In genomic region chr18:23257686-23258565, GRCh38 we compare ENCODE assay signal across 10 cellular contexts.
DNase-seq lines count a peak whose midpoint lies in the region; ATAC-seq, FAIRE-seq and TF ChIP-seq lines count a peak whose summit lies in the region.
"Had no signal": no experiment of that assay in that cellular context is flagged by ENCODE, and none has a peak within 500 bp of the region (broad histone marks: within the 10 kb centered on the region; RNA-seq: fewer than 3 reads in every experiment).

No MANE protein-coding gene starts in this region.

- H3K36me3 ChIP-seq in ACC112 (ENCODE audit: insufficient read depth, low read length) (no peaks in the 10 kb centered on the region), astrocyte (ENCODE audit: insufficient read depth, low read length) (peaks cover 3% of the 10 kb centered on the region), left lung (peaks cover 0 to 9% of the 10 kb centered on the region in 2 donors), BE2C (no peaks in the 10 kb centered on the region)

- H3K4me1 ChIP-seq in ACC112 (ENCODE audit: control insufficient read depth, insufficient read depth, low read length, unreplicated experiment): peaks cover 34% of the 10 kb centered on the region
- H3K4me1 ChIP-seq in astrocyte (ENCODE audit: insufficient read depth, low read length): peaks cover 26% of the 10 kb centered on the region
- peaks cover 19 to 46% of the 10 kb centered on the region in 2 donors for H3K4me1 ChIP-seq in left lung
- H3K4me1 ChIP-seq in BE2C: peaks cover 9% of the 10 kb centered on the region; the same call in 1 of the 2 replicates

- H3K4me3 Mint-ChIP-seq in astrocyte (ENCODE audit: unreplicated experiment): no peak overlapping the region

- H3K36me3 Mint-ChIP-seq in astrocyte (ENCODE audit: low read depth, unreplicated experiment): peaks cover 18% of the 10 kb centered on the region

- intact Hi-C loops in left lung (cut with DNase I): no loop called here

- H3K9me3 Mint-ChIP-seq in astrocyte (ENCODE audit: unreplicated experiment): peaks cover 4% of the 10 kb centered on the region

- H3K27ac ChIP-seq in ACC112 (ENCODE audit: low read depth, low read length) (peak overlapping the region; percentile 78; the same call in 1 of the 2 replicates), astrocyte (ENCODE audit: low read depth, low read length) (no peak overlapping the region), left lung (peak overlapping the region; percentile 33 to 73)

- no peak overlapping the region for H3K9ac ChIP-seq in astrocyte (ENCODE audit: low read length)

- no peaks in the 10 kb centered on the region for H3K27me3 Mint-ChIP-seq in astrocyte (ENCODE audit: low read depth, unreplicated experiment)

- ATAC-seq in left lung: no peak
- no peak for ATAC-seq in HG02938 (IDR thresholded peaks at IDR 0.05; ENCODE audit: unreplicated experiment)

- no peak overlapping the region for H2AFZ ChIP-seq in ACC112 (ENCODE audit: low read length, unreplicated experiment)
- H2AFZ ChIP-seq in astrocyte (ENCODE audit: low read depth, low read length): no peak overlapping the region

- no peak for TF ChIP-seq POLR2A in H54 (IDR thresholded peaks at IDR 0.05; ENCODE audit: low read depth, low read length)

- H3K4me2 ChIP-seq in astrocyte (ENCODE audit: low read length): no peak overlapping the region

- DNase-seq in H54 (ENCODE audit: insufficient read length, low spot score) (peak; percentile 16), astrocyte (ENCODE audit: low read depth) (peak; percentile 54), left lung (peak in 1 of 2 donors; percentile 63), NCI-H146 (lab: John Stamatoyannopoulos, UW) (no peak), BE2C (no peak)
- no peak for DNase-seq in activated CD4-positive, alpha-beta T cell treated with anti-CD3 and anti-CD28 coated beads for 1 hour
- DNase-seq: NCI-H2029 had no signal

- H3K4me3 ChIP-seq in ACC112 (ENCODE audit: low read depth, low read length) (no peak overlapping the region), astrocyte (ENCODE audit: insufficient read depth, low read depth, low read length) (no peak overlapping the region), left lung (no peak overlapping the region), BE2C (ENCODE audit: low read depth, low read length) (no peak overlapping the region)
- H3K4me3 ChIP-seq: tibial nerve had no signal

- peak overlapping the region; percentile 92 for H3K27ac Mint-ChIP-seq in astrocyte (ENCODE audit: unreplicated experiment)

- H3K79me2 ChIP-seq in ACC112 (ENCODE audit: control insufficient read depth, insufficient read depth, low read length, unreplicated experiment): no peaks in the 10 kb centered on the region
- H3K79me2 ChIP-seq in astrocyte (ENCODE audit: insufficient read depth, low read length): no peaks in the 10 kb centered on the region

- H3K9me3 ChIP-seq in astrocyte (ENCODE audit: insufficient read depth, low read depth, low read length) (no peaks in the 10 kb centered on the region), left lung (no peaks in the 10 kb centered on the region), BE2C (no peaks in the 10 kb centered on the region)
- H3K9me3 ChIP-seq: tibial nerve had no signal

- H4K20me1 ChIP-seq in astrocyte (ENCODE audit: insufficient read depth, low read length): no peaks in the 10 kb centered on the region

- H3K27me3 ChIP-seq in ACC112 (ENCODE audit: insufficient read depth, low read length): no peaks in the 10 kb centered on the region
- H3K27me3 ChIP-seq in astrocyte (ENCODE audit: insufficient read depth, low read length): no peaks in the 10 kb centered on the region
- no peaks in the 10 kb centered on the region for H3K27me3 ChIP-seq in left lung
- H3K27me3 ChIP-seq in BE2C: no peaks in the 10 kb centered on the region
- H3K27me3 ChIP-seq: tibial nerve had no signal

- H3K4me1 Mint-ChIP-seq in astrocyte (ENCODE audit: low read depth, unreplicated experiment): peaks cover 41% of the 10 kb centered on the region

- TF ChIP-seq CTCF in astrocyte (IDR thresholded peaks at IDR 0.05; ENCODE audit: insufficient read depth, low read depth, low read length) (no peak), left lung (IDR thresholded peaks at IDR 0.05) (no peak), BE2C (IDR thresholded peaks at IDR 0.05; ENCODE audit: low read depth, low read length) (no peak)

- FAIRE-seq in H54 (lab: Jason Lieb, UNC): no peak
- FAIRE-seq in astrocyte (lab: Jason Lieb, UNC): no peak

Comparison
In these comparisons a context has a peak if more than half of its experiments do, and no peak if none do; other contexts are left out.
1. DNase-seq: peak in H54 (single experiment) and astrocyte (single experiment); none in NCI-H146 (single experiment), BE2C (single experiment) and activated CD4-positive, alpha-beta T cell treated with anti-CD3 and anti-CD28 coated beads for 1 hour (single experiment).